In genomic region chr6:157162756-157163433, GRCh38 we compare ENCODE assay signal across 22 cellular contexts.
A peak's percentile ranks its signal among the peaks of the same experiment; 100 is the strongest.
DNase-seq lines count a peak whose midpoint lies in the region; ATAC-seq and TF ChIP-seq lines count a peak whose summit lies in the region.
"Had no signal": no experiment of that assay in that cellular context is flagged by ENCODE, and none has a peak within 500 bp of the region (broad histone marks: within the 10 kb centered on the region; RNA-seq: fewer than 3 reads in every experiment).

No MANE protein-coding gene starts in this region.

- H3K9me3 ChIP-seq in adrenal gland (replicated peaks in 1 of 3) = no peaks in the 10 kb centered on the region
- H3K9me3 ChIP-seq: Caco-2, colonic mucosa, left lung, pancreas had no signal

- H3K79me1 ChIP-seq in mesendoderm (ENCODE audit: low read length) = peaks cover 2% of the 10 kb centered on the region

- H4K8ac ChIP-seq in mesendoderm (ENCODE audit: low read depth, low read length) = no peak overlapping the region

- TF ChIP-seq CTCF in glutamatergic neuron (IDR thresholded peaks at IDR 0.05; ENCODE audit: partially characterized antibody, unreplicated experiment) (no peak), natural killer cell (IDR thresholded peaks at IDR 0.05) (no peak), adrenal gland (IDR thresholded peaks at IDR 0.05) (no peak)

- no peak overlapping the region for H2BK15ac ChIP-seq in mesendoderm (replicated peaks; ENCODE audit: low read depth)

- no peaks in the 10 kb centered on the region for H3K4me1 Mint-ChIP-seq in activated T-cell treated with anti-CD3 and anti-CD28 coated beads, Interleukin-2, amount 50 U/mL, for 24 hours (ENCODE audit: low read depth)
- no peaks in the 10 kb centered on the region for H3K4me1 Mint-ChIP-seq in activated T-cell treated with anti-CD3 and anti-CD28 coated beads, Interleukin-2, amount 50 U/mL, for 4 hours (ENCODE audit: low read depth)
- peaks cover 33% of the 10 kb centered on the region for H3K4me1 Mint-ChIP-seq in glutamatergic neuron (ENCODE audit: low read depth, unreplicated experiment)
- H3K4me1 Mint-ChIP-seq in stimulated activated effector memory CD8-positive, alpha-beta T cell treated with anti-CD3 and anti-CD28 coated beads, Interleukin-12 subunit alpha, Interleukin-12 subunit beta, amount 100 ng/mL, for 72 hours = no peaks in the 10 kb centered on the region
- peaks cover 15 to 35% of the 10 kb centered on the region in 2 donors for H3K4me1 Mint-ChIP-seq in natural killer cell
- H3K4me1 Mint-ChIP-seq: B cell had no signal

- intact Hi-C loops in natural killer cell (cut with micrococcal nuclease) (no loop called here), adrenal gland (cut with DNase I) (no loop called here)

- H3K4ac ChIP-seq in mesendoderm (ENCODE audit: low read depth, low read length) = no peak overlapping the region

- no peaks in the 10 kb centered on the region for H3K79me2 ChIP-seq in mesendoderm (ENCODE audit: control insufficient read depth, insufficient read depth, low read length)

- no peak overlapping the region for H3K9ac ChIP-seq in mesendoderm (ENCODE audit: low read length)

- H3K4me1 ChIP-seq in mesendoderm (ENCODE audit: control insufficient read depth, low read depth, low read length) = peaks cover 13% of the 10 kb centered on the region
- H3K4me1 ChIP-seq in adrenal gland (replicated peaks in 1 of 2) = no peaks in the 10 kb centered on the region
- H3K4me1 ChIP-seq: Caco-2, colonic mucosa, left lung, pancreas had no signal

- H3K56ac ChIP-seq in mesendoderm (ENCODE audit: low read length) = peak overlapping the region; percentile 43

- H3K18ac ChIP-seq in mesendoderm (ENCODE audit: low read length) = peak overlapping the region; percentile 75

- H2BK5ac ChIP-seq in mesendoderm (ENCODE audit: low read length) = peak overlapping the region; percentile 47

- TF ChIP-seq POLR2A in adrenal gland (IDR thresholded peaks at IDR 0.05) = no peak

- H3K4me3 Mint-ChIP-seq in activated T-cell treated with anti-CD3 and anti-CD28 coated beads, Interleukin-2, amount 50 U/mL, for 24 hours = no peak overlapping the region
- no peak overlapping the region for H3K4me3 Mint-ChIP-seq in activated T-cell treated with anti-CD3 and anti-CD28 coated beads, Interleukin-2, amount 50 U/mL, for 4 hours
- H3K4me3 Mint-ChIP-seq in glutamatergic neuron (ENCODE audit: unreplicated experiment) (peak overlapping the region; percentile 63), natural killer cell (no peak overlapping the region)
- no peak overlapping the region for H3K4me3 Mint-ChIP-seq in stimulated activated effector memory CD8-positive, alpha-beta T cell treated with anti-CD3 and anti-CD28 coated beads, Interleukin-12 subunit alpha, Interleukin-12 subunit beta, amount 100 ng/mL, for 72 hours
- H3K4me3 Mint-ChIP-seq: activated CD4-positive, alpha-beta memory T cell treated with anti-CD3 and anti-CD28 coated beads, Interleukin-2, amount 10 ng/mL, durations not matched to agents 7 days and 5 days; B cell had no signal

- no peak for DNase-seq in activated T-cell treated with anti-CD3 and anti-CD28 coated beads, Interleukin-2, amount 50 U/mL, for 24 hours
- DNase-seq in activated T-cell treated with anti-CD3 and anti-CD28 coated beads, Interleukin-2, amount 50 U/mL, for 4 hours = no peak
- DNase-seq in glutamatergic neuron (peak; percentile 50), mesendoderm (no peak), natural killer cell (no peak), adrenal gland (no peak)
- DNase-seq in stimulated activated effector memory CD8-positive, alpha-beta T cell treated with anti-CD3 and anti-CD28 coated beads, Interleukin-12 subunit alpha, Interleukin-12 subunit beta, amount 100 ng/mL, for 72 hours (ENCODE audit: low spot score in 2 of 2) = no peak
- no peak for DNase-seq in stimulated activated CD4-positive, alpha-beta T cell treated with anti-CD3 and anti-CD28 coated beads, Interleukin-4, amount 100 ng/mL, for 24 hours
- DNase-seq: 8988T; activated CD4-positive, alpha-beta memory T cell treated with anti-CD3 and anti-CD28 coated beads, Interleukin-2, amount 10 ng/mL, durations not matched to agents 7 days and 5 days; activated naive CD4-positive, alpha-beta T cell treated with anti-CD3 and anti-CD28 coated beads, Interleukin-2, amount 50 U/mL, for 16 hours; activated T-cell treated with anti-CD3 and anti-CD28 coated beads, Interleukin-2, amount 50 U/mL, for 48 hours; Caco-2; colonic mucosa; foreskin fibroblast; left lung; pancreas; SHP77; stimulated activated CD4-positive, alpha-beta T cell treated with anti-CD3 and anti-CD28 coated beads, Interleukin-1b, Interleukin-23, amount 100 ng/mL, for 48 hours; T-helper 1 cell had no signal

- no peak overlapping the region for H2BK120ac ChIP-seq in mesendoderm (ENCODE audit: low read depth, low read length)

- no peak for ATAC-seq in activated T-cell treated with anti-CD3 and anti-CD28 coated beads, Interleukin-2, amount 50 U/mL, for 4 hours
- ATAC-seq in stimulated activated effector memory CD8-positive, alpha-beta T cell treated with anti-CD3 and anti-CD28 coated beads, Interleukin-12 subunit alpha, Interleukin-12 subunit beta, amount 100 ng/mL, for 72 hours = no peak
- ATAC-seq in natural killer cell = no peak
- ATAC-seq: left lung, pancreas had no signal

- H3K27ac Mint-ChIP-seq in activated T-cell treated with anti-CD3 and anti-CD28 coated beads, Interleukin-2, amount 50 U/mL, for 24 hours = peak overlapping the region; percentile 11
- H3K27ac Mint-ChIP-seq in glutamatergic neuron (ENCODE audit: unreplicated experiment) = peak overlapping the region; percentile 97
- H3K27ac Mint-ChIP-seq in stimulated activated effector memory CD8-positive, alpha-beta T cell treated with anti-CD3 and anti-CD28 coated beads, Interleukin-12 subunit alpha, Interleukin-12 subunit beta, amount 100 ng/mL, for 72 hours = peak overlapping the region; percentile 20
- peak overlapping the region in 1 of 2 donors; percentile 22 for H3K27ac Mint-ChIP-seq in natural killer cell
- H3K27ac Mint-ChIP-seq: activated CD4-positive, alpha-beta memory T cell treated with anti-CD3 and anti-CD28 coated beads, Interleukin-2, amount 10 ng/mL, durations not matched to agents 7 days and 5 days; B cell had no signal

- H3K9me3 Mint-ChIP-seq in activated T-cell treated with anti-CD3 and anti-CD28 coated beads, Interleukin-2, amount 50 U/mL, for 24 hours = no peaks in the 10 kb centered on the region
- H3K9me3 Mint-ChIP-seq in activated T-cell treated with anti-CD3 and anti-CD28 coated beads, Interleukin-2, amount 50 U/mL, for 4 hours = no peaks in the 10 kb centered on the region
- H3K9me3 Mint-ChIP-seq in glutamatergic neuron (ENCODE audit: unreplicated experiment) = peaks cover 1% of the 10 kb centered on the region
- H3K9me3 Mint-ChIP-seq in stimulated activated effector memory CD8-positive, alpha-beta T cell treated with anti-CD3 and anti-CD28 coated beads, Interleukin-12 subunit alpha, Interleukin-12 subunit beta, amount 100 ng/mL, for 72 hours = no peaks in the 10 kb centered on the region
- no peaks in the 10 kb centered on the region for H3K9me3 Mint-ChIP-seq in natural killer cell
- H3K9me3 Mint-ChIP-seq: activated CD4-positive, alpha-beta memory T cell treated with anti-CD3 and anti-CD28 coated beads, Interleukin-2, amount 10 ng/mL, durations not matched to agents 7 days and 5 days had no signal

- H3K23ac ChIP-seq in mesendoderm (ENCODE audit: low read length) = no peak overlapping the region

- H3K27ac ChIP-seq in mesendoderm (ENCODE audit: low read depth, low read length) = no peak overlapping the region
- no peak overlapping the region for H3K27ac ChIP-seq in adrenal gland
- H3K27ac ChIP-seq: colonic mucosa, epithelial cell of prostate, left lung, pancreas had no signal

- no peaks in the 10 kb centered on the region for H3K27me3 ChIP-seq in mesendoderm (ENCODE audit: insufficient read depth, low read length, poor library complexity)
- no peaks in the 10 kb centered on the region for H3K27me3 ChIP-seq in adrenal gland
- H3K27me3 ChIP-seq: colonic mucosa, left lung, pancreas had no signal

- peaks cover 28% of the 10 kb centered on the region for H3K36me3 Mint-ChIP-seq in activated T-cell treated with anti-CD3 and anti-CD28 coated beads, Interleukin-2, amount 50 U/mL, for 24 hours (ENCODE audit: low read depth)
- H3K36me3 Mint-ChIP-seq in activated T-cell treated with anti-CD3 and anti-CD28 coated beads, Interleukin-2, amount 50 U/mL, for 4 hours (ENCODE audit: insufficient read depth) = peaks cover 19% of the 10 kb centered on the region
- H3K36me3 Mint-ChIP-seq in glutamatergic neuron (ENCODE audit: unreplicated experiment) (no peaks in the 10 kb centered on the region), natural killer cell (peaks cover 8% of the 10 kb centered on the region)
- peaks cover 20% of the 10 kb centered on the region for H3K36me3 Mint-ChIP-seq in stimulated activated effector memory CD8-positive, alpha-beta T cell treated with anti-CD3 and anti-CD28 coated beads, Interleukin-12 subunit alpha, Interleukin-12 subunit beta, amount 100 ng/mL, for 72 hours

- H3K27me3 Mint-ChIP-seq in activated T-cell treated with anti-CD3 and anti-CD28 coated beads, Interleukin-2, amount 50 U/mL, for 24 hours = no peaks in the 10 kb centered on the region
- H3K27me3 Mint-ChIP-seq in activated T-cell treated with anti-CD3 and anti-CD28 coated beads, Interleukin-2, amount 50 U/mL, for 4 hours (ENCODE audit: low read depth) = no peaks in the 10 kb centered on the region
- peaks cover 5% of the 10 kb centered on the region for H3K27me3 Mint-ChIP-seq in glutamatergic neuron (ENCODE audit: unreplicated experiment)
- H3K27me3 Mint-ChIP-seq in natural killer cell (ENCODE audit: low read depth in 2 of 2) = no peaks in the 10 kb centered on the region
- H3K27me3 Mint-ChIP-seq: activated CD4-positive, alpha-beta memory T cell treated with anti-CD3 and anti-CD28 coated beads, Interleukin-2, amount 10 ng/mL, durations not matched to agents 7 days and 5 days; B cell had no signal

- H4K5ac ChIP-seq in mesendoderm (ENCODE audit: low read length) = no peak overlapping the region

- no peak overlapping the region for H2AK5ac ChIP-seq in mesendoderm (ENCODE audit: low read length)

- H3K4me2 ChIP-seq in mesendoderm (ENCODE audit: low read length) = no peak overlapping the region

- H3K36me3 ChIP-seq in mesendoderm (ENCODE audit: control insufficient read depth, insufficient read depth, low read length) = no peaks in the 10 kb centered on the region
- H3K36me3 ChIP-seq in adrenal gland (replicated peaks in 1 of 2) = no peaks in the 10 kb centered on the region
- H3K36me3 ChIP-seq: colonic mucosa, pancreas had no signal

- H3K4me3 ChIP-seq in mesendoderm (ENCODE audit: low read length) (no peak overlapping the region), adrenal gland (no peak overlapping the region)
- H3K4me3 ChIP-seq: colonic mucosa, left lung, pancreas had no signal

- no CpG with 5 or more reads among the region's 19 CpGs for WGBS in mesendoderm (ENCODE audit: extremely low coverage, insufficient coverage, low lambda C conversion rate)
- WGBS in adrenal gland, 4 donors = 90 to 93% (median 92%) methylated on average over 14 to 19 of the region's 19 CpGs
